In genomic region chr12:95003921-95004272, GRCh38 we compare ENCODE assay signal across 8 cellular contexts. TPM values are rescaled to one million over a fixed set of nuclear protein-coding genes. Genes with fewer than 3 reads are reported as not detected.
DNase-seq lines count a peak whose midpoint lies in the region; ATAC-seq, FAIRE-seq and TF ChIP-seq lines count a peak whose summit lies in the region.

No MANE protein-coding gene starts in this region.

- peak overlapping the region; percentile 56 for H3K4me2 ChIP-seq in parathyroid adenoma (ENCODE audit: low read length)

- H3K36me3 ChIP-seq in parathyroid adenoma (ENCODE audit: control insufficient read depth, insufficient read depth, low read length), result no peaks in the 10 kb centered on the region

- ATAC-seq in GM18907 (IDR thresholded peaks at IDR 0.05; ENCODE audit: unreplicated experiment) (peak; percentile 2), HG02840 (IDR thresholded peaks at IDR 0.05; ENCODE audit: low FRiP score, unreplicated experiment) (no peak)

- H3K4me3 ChIP-seq in NB4 (ENCODE audit: low read depth, low read length) (peak overlapping the region; percentile 71), epithelial cell of proximal tubule (ENCODE audit: low read depth, low read length) (peak overlapping the region; percentile 91), parathyroid adenoma (ENCODE audit: low read depth, low read length) (peak overlapping the region; percentile 81)

- no peaks in the 10 kb centered on the region for H3K9me3 ChIP-seq in parathyroid adenoma (ENCODE audit: control insufficient read depth, low read length)

- DNase-seq in NB4 (ENCODE audit: low read depth), result no peak
- no peak for DNase-seq in epithelial cell of proximal tubule (ENCODE audit: low read depth)
- no peak for DNase-seq in H54 (ENCODE audit: insufficient read length, low spot score)
- no peak for DNase-seq in NCI-H1436 treated with DMSO at 0.1 percent for 48 hours (lab: John Stamatoyannopoulos, UW)
- DNase-seq in NCI-H748 (lab: John Stamatoyannopoulos, UW; ENCODE audit: unreplicated experiment), result no peak

- H2AFZ ChIP-seq in parathyroid adenoma, result peak overlapping the region; percentile 81

- H3K9ac ChIP-seq in parathyroid adenoma, result peak overlapping the region; percentile 56

- no peaks in the 10 kb centered on the region for H3K4me1 ChIP-seq in parathyroid adenoma

- H3K79me2 ChIP-seq in parathyroid adenoma, result peaks cover 12% of the 10 kb centered on the region

- FAIRE-seq in H54 (lab: Jason Lieb, UNC), result no peak

- H3K27me3 ChIP-seq in parathyroid adenoma (ENCODE audit: control insufficient read depth, insufficient read depth, low read length), result no peaks in the 10 kb centered on the region

- TF ChIP-seq CTCF in NB4 (IDR thresholded peaks at IDR 0.05; ENCODE audit: low read depth, low read length) (no peak), epithelial cell of proximal tubule (conservative IDR thresholded peaks at IDR 0.05; ENCODE audit: low read depth, low read length) (no peak), parathyroid adenoma (IDR thresholded peaks at IDR 0.05) (no peak)

- peak overlapping the region; percentile 82 for H3K27ac ChIP-seq in parathyroid adenoma

- TF ChIP-seq POLR2A in NB4 (IDR thresholded peaks at IDR 0.05; ENCODE audit: extremely low read depth, insufficient read length), result no peak
- TF ChIP-seq POLR2A in H54 (IDR thresholded peaks at IDR 0.05; ENCODE audit: low read depth, low read length), result no peak

RNA-seq across cellular contexts. Expression of gene NDUFA12, which starts 0.4 kb away (rescaled TPM):
- total RNA-seq in epithelial cell of proximal tubule, result 136 and 193 TPM in 2 replicates
